ENCODE assay signal across 8 cellular contexts in genomic region chr1:7752512-7753417, GRCh38. TPM values are rescaled to one million over a fixed set of nuclear protein-coding genes. Genes with fewer than 3 reads are reported as not detected.
DNase-seq lines count a peak whose midpoint lies in the region; ATAC-seq and TF ChIP-seq lines count a peak whose summit lies in the region.

No MANE protein-coding gene starts in this region.

- H3K4me1 ChIP-seq in DND-41 (ENCODE audit: insufficient read depth, low read length) = no peaks in the 10 kb centered on the region

- peak overlapping the region; percentile 46; the same call in 1 of the 2 replicates for H2AFZ ChIP-seq in DND-41 (ENCODE audit: low read depth, low read length)

- peak; percentile 83 for TF ChIP-seq CTCF in DND-41 (IDR thresholded peaks at IDR 0.05; ENCODE audit: borderline replicate concordance, extremely low read depth, low read length, poor library complexity, severe bottlenecking)

- H3K9me3 ChIP-seq in DND-41 (ENCODE audit: insufficient read depth, low read length, severe bottlenecking) (no peaks in the 10 kb centered on the region), SK-N-MC (ENCODE audit: low read depth, low read length) (no peaks in the 10 kb centered on the region)

- H3K27ac ChIP-seq in DND-41 (ENCODE audit: low read length) = no peak overlapping the region
- H3K27ac ChIP-seq in SK-N-MC = no peak overlapping the region

- peak overlapping the region; percentile 37; the same call in 1 of the 2 replicates for H3K4me2 ChIP-seq in DND-41 (ENCODE audit: insufficient read depth, low read length)

- H3K79me2 ChIP-seq in DND-41 (ENCODE audit: insufficient read depth, low read length) = no peaks in the 10 kb centered on the region

- H3K4me3 ChIP-seq in DND-41 (ENCODE audit: low read depth in 1 of 2, low read length in 2 of 2) (no peak overlapping the region), SK-N-MC (peak overlapping the region; percentile 64)

- H4K20me1 ChIP-seq in DND-41 (ENCODE audit: insufficient read depth, low read length) = no peaks in the 10 kb centered on the region

- H3K36me3 ChIP-seq in DND-41 (ENCODE audit: insufficient read depth, low read length) = no peaks in the 10 kb centered on the region
- H3K36me3 ChIP-seq in SK-N-MC (ENCODE audit: insufficient read depth, low read length) = no peaks in the 10 kb centered on the region

- ATAC-seq in DND-41 (ENCODE audit: insufficient read depth, low read depth) (no peak), GM21423 (IDR thresholded peaks at IDR 0.05; ENCODE audit: unreplicated experiment) (no peak), GM19023 (IDR thresholded peaks at IDR 0.05; ENCODE audit: unreplicated experiment) (no peak)

- H3K9ac ChIP-seq in DND-41 (ENCODE audit: low read depth, low read length) (no peak overlapping the region), SK-N-MC (ENCODE audit: insufficient read length) (no peak overlapping the region)

- DNase-seq in DND-41 = peak; percentile 34
- DNase-seq in M059J (ENCODE audit: low read depth) = peak; percentile 75
- peak; percentile 18 for DNase-seq in SK-N-MC (ENCODE audit: low read depth, low spot score)
- peak; percentile 86 for DNase-seq in astrocyte of the hippocampus (ENCODE audit: low read depth, low spot score)
- peak; percentile 31 for DNase-seq in hepatic stellate cell (ENCODE audit: low spot score)
- DNase-seq in putamen (ENCODE audit: low spot score) = peak; percentile 77

- H3K27me3 ChIP-seq in DND-41 (ENCODE audit: insufficient read depth, low read length, poor library complexity) = peaks cover 16% of the 10 kb centered on the region

RNA-seq across cellular contexts. Expression of gene VAMP3, which starts 18.3 kb away (rescaled TPM):
- 146 and 198 TPM in 2 replicates for total RNA-seq in M059J (2014; rRNA removed; shearing (Covaris generic))

RNA-seq across cellular contexts. Expression of gene PER3, which starts 31.3 kb away (rescaled TPM):
- total RNA-seq in M059J (2014; rRNA removed; shearing (Covaris generic)) = 10.5 and 16.8 TPM in 2 replicates

Comparison
In these comparisons a context has a peak if more than half of its experiments do, and no peak if none do; other contexts are left out.
1. DNase-seq: peak in every context shown above with its lines; median percentile 86 in astrocyte of the hippocampus; 77 in putamen; 75 in M059J; 34 in DND-41; 31 in hepatic stellate cell; 18 in SK-N-MC.